In genomic region chr1:7886346-7886745, GRCh38 we compare ENCODE assay signal across 15 cellular contexts. TPM values are rescaled to one million over a fixed set of nuclear protein-coding genes. Genes with fewer than 3 reads are reported as not detected.
DNase-seq lines count a peak whose midpoint lies in the region; ATAC-seq, FAIRE-seq and TF ChIP-seq lines count a peak whose summit lies in the region.
"Had no signal": no experiment of that assay in that cellular context is flagged by ENCODE, and none has a peak within 500 bp of the region (broad histone marks: within the 10 kb centered on the region; RNA-seq: fewer than 3 reads in every experiment).

No MANE protein-coding gene starts in this region.

- H3K9me3 Mint-ChIP-seq in astrocyte (ENCODE audit: unreplicated experiment) = peaks cover 2% of the 10 kb centered on the region
- H3K9me3 Mint-ChIP-seq in activated T-helper 1 cell treated with anti-CD3 and anti-CD28 coated beads, Interleukin-12 subunit alpha, Interleukin-12 subunit beta, Interleukin-2, Interleukin-4 antibody, amounts not matched to agents 30 ng/mL and 10 ng/mL and 1 ng/mL, durations not matched to agents 14 hours and 24 hours and 36 hours = peaks cover 7% of the 10 kb centered on the region
- H3K9me3 Mint-ChIP-seq: stimulated activated effector memory CD8-positive, alpha-beta T cell treated with anti-CD3 and anti-CD28 coated beads, Interleukin-12 subunit alpha, Interleukin-12 subunit beta, amount 100 ng/mL, for 72 hours had no signal

- H3K79me2 ChIP-seq in astrocyte (ENCODE audit: insufficient read depth, low read length) = no peaks in the 10 kb centered on the region
- H3K79me2 ChIP-seq in keratinocyte (ENCODE audit: control insufficient read depth, insufficient read depth, low read length) = no peaks in the 10 kb centered on the region

- H3K27ac Mint-ChIP-seq in astrocyte (ENCODE audit: unreplicated experiment) = no peak overlapping the region
- no peak overlapping the region for H3K27ac Mint-ChIP-seq in activated T-helper 1 cell treated with anti-CD3 and anti-CD28 coated beads, Interleukin-12 subunit alpha, Interleukin-12 subunit beta, Interleukin-2, Interleukin-4 antibody, amounts not matched to agents 30 ng/mL and 10 ng/mL and 1 ng/mL, durations not matched to agents 14 hours and 24 hours and 36 hours
- H3K27ac Mint-ChIP-seq: stimulated activated effector memory CD8-positive, alpha-beta T cell treated with anti-CD3 and anti-CD28 coated beads, Interleukin-12 subunit alpha, Interleukin-12 subunit beta, amount 100 ng/mL, for 72 hours had no signal

- H3K4me3 ChIP-seq in astrocyte (ENCODE audit: insufficient read depth, low read depth, low read length) (no peak overlapping the region), keratinocyte (ENCODE audit: control insufficient read depth in 2 of 3, extremely low read depth in 1 of 3, insufficient read depth in 2 of 3, low read depth in 1 of 3, low read length in 3 of 3) (peak overlapping the region in 2 of 3 experiments; percentile 6 to 44)
- H3K4me3 ChIP-seq: BLaER1 had no signal

- no peaks in the 10 kb centered on the region for H4K20me1 ChIP-seq in astrocyte (ENCODE audit: insufficient read depth, low read length)
- no peaks in the 10 kb centered on the region for H4K20me1 ChIP-seq in keratinocyte (ENCODE audit: control insufficient read depth, extremely low read depth, insufficient read depth, low read length)
- H4K20me1 ChIP-seq: BLaER1 had no signal

- H3K9ac ChIP-seq in astrocyte (ENCODE audit: low read length) = peak overlapping the region; percentile 24
- H3K9ac ChIP-seq in keratinocyte (ENCODE audit: control insufficient read depth, extremely low read depth, insufficient read depth, low read length) = no peak overlapping the region
- H3K9ac ChIP-seq: BLaER1 had no signal

- H3K36me3 ChIP-seq in astrocyte (ENCODE audit: insufficient read depth, low read length) (no peaks in the 10 kb centered on the region), keratinocyte (ENCODE audit: control insufficient read depth in 2 of 2, extremely low read depth in 1 of 2, insufficient read depth in 2 of 2, low read length in 2 of 2) (no peaks in the 10 kb centered on the region)
- H3K36me3 ChIP-seq: BLaER1 had no signal

- dilution Hi-C loops in keratinocyte (cut with MboI; ENCODE audit: extremely low pct_ligation_motif_present, low sequenced_read_pairs) = no loop called here

- H2AFZ ChIP-seq in astrocyte (ENCODE audit: low read depth, low read length) (peak overlapping the region; percentile 43), keratinocyte (ENCODE audit: control insufficient read depth, low read length) (peak overlapping the region; percentile 11)

- H3K4me3 Mint-ChIP-seq in astrocyte (ENCODE audit: unreplicated experiment) = no peak overlapping the region
- H3K4me3 Mint-ChIP-seq in activated T-helper 1 cell treated with anti-CD3 and anti-CD28 coated beads, Interleukin-12 subunit alpha, Interleukin-12 subunit beta, Interleukin-2, Interleukin-4 antibody, amounts not matched to agents 30 ng/mL and 10 ng/mL and 1 ng/mL, durations not matched to agents 14 hours and 24 hours and 36 hours = no peak overlapping the region
- H3K4me3 Mint-ChIP-seq: stimulated activated effector memory CD8-positive, alpha-beta T cell treated with anti-CD3 and anti-CD28 coated beads, Interleukin-12 subunit alpha, Interleukin-12 subunit beta, amount 100 ng/mL, for 72 hours had no signal

- DNase-seq in DMS 273 (lab: John Stamatoyannopoulos, UW; ENCODE audit: unreplicated experiment) = peak; percentile 71
- DNase-seq in MV-4-11 (lab: John Stamatoyannopoulos, UW) = peak; percentile 82
- DNase-seq in astrocyte (ENCODE audit: low read depth) = peak; percentile 75
- DNase-seq in keratinocyte (ENCODE audit: low read depth, low spot score) = no peak
- no peak for DNase-seq in OCI-M1 (lab: John Stamatoyannopoulos, UW)
- no peak for DNase-seq in activated T-helper 1 cell treated with anti-CD3 and anti-CD28 coated beads, Interleukin-12 subunit alpha, Interleukin-12 subunit beta, Interleukin-2, Interleukin-4 antibody, amounts not matched to agents 30 ng/mL and 10 ng/mL and 1 ng/mL, durations not matched to agents 14 hours and 24 hours and 36 hours (ENCODE audit: low spot score)
- DNase-seq: activated naive CD4-positive, alpha-beta T cell treated with Interleukin-2 at 50 U/mL for 16 hours; NCI-H1694 had no signal

- no peaks in the 10 kb centered on the region for H3K27me3 Mint-ChIP-seq in astrocyte (ENCODE audit: low read depth, unreplicated experiment)
- peaks cover 25% of the 10 kb centered on the region for H3K27me3 Mint-ChIP-seq in activated T-helper 1 cell treated with anti-CD3 and anti-CD28 coated beads, Interleukin-12 subunit alpha, Interleukin-12 subunit beta, Interleukin-2, Interleukin-4 antibody, amounts not matched to agents 30 ng/mL and 10 ng/mL and 1 ng/mL, durations not matched to agents 14 hours and 24 hours and 36 hours (ENCODE audit: insufficient read depth)

- TF ChIP-seq CTCF in astrocyte (IDR thresholded peaks at IDR 0.05; ENCODE audit: insufficient read depth, low read depth, low read length) (no peak), keratinocyte (optimal IDR thresholded peaks at IDR 0.05 in 1 of 3, IDR thresholded peaks at IDR 0.05 in 1 of 3, conservative IDR thresholded peaks at IDR 0.05 in 1 of 3; ENCODE audit: extremely low read depth in 1 of 3, insufficient read depth in 2 of 3, low read length in 3 of 3) (no peak)

- H3K27ac ChIP-seq in astrocyte (ENCODE audit: low read depth, low read length) (no peak overlapping the region), keratinocyte (ENCODE audit: control insufficient read depth, insufficient read depth, low read length) (no peak overlapping the region)
- H3K27ac ChIP-seq: BLaER1 had no signal

- H3K36me3 Mint-ChIP-seq in astrocyte (ENCODE audit: low read depth, unreplicated experiment) = no peaks in the 10 kb centered on the region
- no peaks in the 10 kb centered on the region for H3K36me3 Mint-ChIP-seq in activated T-helper 1 cell treated with anti-CD3 and anti-CD28 coated beads, Interleukin-12 subunit alpha, Interleukin-12 subunit beta, Interleukin-2, Interleukin-4 antibody, amounts not matched to agents 30 ng/mL and 10 ng/mL and 1 ng/mL, durations not matched to agents 14 hours and 24 hours and 36 hours (ENCODE audit: low read depth)

- H3K4me1 Mint-ChIP-seq in astrocyte (ENCODE audit: low read depth, unreplicated experiment) = peaks cover 1% of the 10 kb centered on the region
- H3K4me1 Mint-ChIP-seq in activated T-helper 1 cell treated with anti-CD3 and anti-CD28 coated beads, Interleukin-12 subunit alpha, Interleukin-12 subunit beta, Interleukin-2, Interleukin-4 antibody, amounts not matched to agents 30 ng/mL and 10 ng/mL and 1 ng/mL, durations not matched to agents 14 hours and 24 hours and 36 hours (ENCODE audit: low read depth) = no peaks in the 10 kb centered on the region
- H3K4me1 Mint-ChIP-seq: stimulated activated effector memory CD8-positive, alpha-beta T cell treated with anti-CD3 and anti-CD28 coated beads, Interleukin-12 subunit alpha, Interleukin-12 subunit beta, amount 100 ng/mL, for 72 hours had no signal

- H3K9me1 ChIP-seq in keratinocyte (ENCODE audit: control insufficient read depth, extremely low read depth, insufficient read depth, low read length) = no peaks in the 10 kb centered on the region

- FAIRE-seq in astrocyte (lab: Jason Lieb, UNC) (no peak), keratinocyte (lab: Jason Lieb, UNC) (peak; percentile 70)

- H3K4me2 ChIP-seq in astrocyte (ENCODE audit: low read length) (peak overlapping the region; percentile 77), keratinocyte (ENCODE audit: control insufficient read depth, extremely low read depth, insufficient read depth, low read depth, low read length) (peak overlapping the region; percentile 63)
- H3K4me2 ChIP-seq: BLaER1 had no signal

- no peak for ATAC-seq in GM21367 (IDR thresholded peaks at IDR 0.05; ENCODE audit: unreplicated experiment)
- ATAC-seq in GM19035 (IDR thresholded peaks at IDR 0.05; ENCODE audit: unreplicated experiment) = no peak

- H3K9me3 ChIP-seq in astrocyte (ENCODE audit: insufficient read depth, low read depth, low read length) (peaks cover 4% of the 10 kb centered on the region), keratinocyte (ENCODE audit: control insufficient read depth, low read depth, low read length) (no peaks in the 10 kb centered on the region)

- intact Hi-C loops in activated T-helper 1 cell treated with anti-CD3 and anti-CD28 coated beads, Interleukin-12 subunit alpha, Interleukin-12 subunit beta, Interleukin-2, Interleukin-4 antibody, amounts not matched to agents 30 ng/mL and 10 ng/mL and 1 ng/mL, durations not matched to agents 14 hours and 24 hours and 36 hours (cut with micrococcal nuclease) = no loop called here

- H3K4me1 ChIP-seq in astrocyte (ENCODE audit: insufficient read depth, low read length) = peaks cover 15% of the 10 kb centered on the region
- peaks cover 4% of the 10 kb centered on the region for H3K4me1 ChIP-seq in keratinocyte (ENCODE audit: control insufficient read depth, extremely low read depth, insufficient read depth, low read length)
- H3K4me1 ChIP-seq: BLaER1 had no signal

- H3K27me3 ChIP-seq in astrocyte (ENCODE audit: insufficient read depth, low read length) (no peaks in the 10 kb centered on the region), keratinocyte (ENCODE audit: control insufficient read depth, extremely low read depth, insufficient read depth, low read length) (peaks cover 4% of the 10 kb centered on the region)
- H3K27me3 ChIP-seq: BLaER1 had no signal

RNA-seq across cellular contexts. Expression of gene UTS2, which starts 33.5 kb away (rescaled TPM):
- not detected in 2 replicates for total RNA-seq in astrocyte
- polyA plus RNA-seq in keratinocyte = not detected in 3 replicates
- not detected for polyA plus RNA-seq in keratinocyte (2011; ENCODE audit: low read depth)
- polyA plus RNA-seq in keratinocyte (2011; cell fraction: cytosol; rRNA removed) = not detected in 2 replicates
- not detected in 2 replicates for polyA plus RNA-seq in keratinocyte (2011; cell fraction: nucleus; rRNA removed)
- polyA plus RNA-seq in keratinocyte (2012; ENCODE audit: low replicate concordance) = not detected in 2 replicates
- polyA minus RNA-seq in keratinocyte = not detected in 3 replicates
- not detected for polyA minus RNA-seq in keratinocyte (2011; cell fraction: cytosol; rRNA and poly(A)+ RNA removed)
- polyA minus RNA-seq in keratinocyte (2011; cell fraction: nucleus; rRNA and poly(A)+ RNA removed) = not detected in 2 replicates
- total RNA-seq in activated T-helper 1 cell treated with anti-CD3 and anti-CD28 coated beads, Interleukin-12 subunit alpha, Interleukin-12 subunit beta, Interleukin-2, Interleukin-4 antibody, amounts not matched to agents 30 ng/mL and 10 ng/mL and 1 ng/mL, durations not matched to agents 14 hours and 24 hours and 36 hours = not detected in 2 replicates
- total RNA-seq: dermis microvascular lymphatic vessel endothelial cell, myocyte, SK-MEL-5 had no signal

RNA-seq across cellular contexts. Expression of gene TNFRSF9, which starts 54.3 kb away (rescaled TPM):
- 2.8 and 3.4 TPM in 2 replicates for total RNA-seq in astrocyte
- polyA plus RNA-seq in keratinocyte = 0.03 to 0.06 TPM in 2 of 3 replicates, not detected in the other
- polyA plus RNA-seq in keratinocyte (2011; ENCODE audit: low read depth) = not detected
- polyA plus RNA-seq in keratinocyte (2011; cell fraction: cytosol; rRNA removed) = not detected in 2 replicates
- polyA plus RNA-seq in keratinocyte (2011; cell fraction: nucleus; rRNA removed) = not detected in 2 replicates
- polyA plus RNA-seq in keratinocyte (2012; ENCODE audit: low replicate concordance) = not detected in 2 replicates
- 0.10 TPM in 1 of 3 replicates, not detected in the others for polyA minus RNA-seq in keratinocyte
- not detected for polyA minus RNA-seq in keratinocyte (2011; cell fraction: cytosol; rRNA and poly(A)+ RNA removed)
- 0.11 TPM in 1 of 2 replicates, not detected in the other for polyA minus RNA-seq in keratinocyte (2011; cell fraction: nucleus; rRNA and poly(A)+ RNA removed)
- total RNA-seq in activated T-helper 1 cell treated with anti-CD3 and anti-CD28 coated beads, Interleukin-12 subunit alpha, Interleukin-12 subunit beta, Interleukin-2, Interleukin-4 antibody, amounts not matched to agents 30 ng/mL and 10 ng/mL and 1 ng/mL, durations not matched to agents 14 hours and 24 hours and 36 hours = 57.0 and 60.5 TPM in 2 replicates
- total RNA-seq: SK-MEL-5 had no signal

Comparison
In these comparisons a context has a peak if more than half of its experiments do, and no peak if none do; other contexts are left out.
1. DNase-seq: peak in DMS 273 (single experiment), MV-4-11 (single experiment) and astrocyte (single experiment); none in keratinocyte (single experiment), OCI-M1 (single experiment) and activated T-helper 1 cell treated with anti-CD3 and anti-CD28 coated beads, Interleukin-12 subunit alpha, Interleukin-12 subunit beta, Interleukin-2, Interleukin-4 antibody, amounts not matched to agents 30 ng/mL and 10 ng/mL and 1 ng/mL, durations not matched to agents 14 hours and 24 hours and 36 hours (single experiment).
2. RNA of gene TNFRSF9, which starts 54.3 kb away (total RNA-seq): 57.0 to 60.5 TPM in activated T-helper 1 cell treated with anti-CD3 and anti-CD28 coated beads, Interleukin-12 subunit alpha, Interleukin-12 subunit beta, Interleukin-2, Interleukin-4 antibody, amounts not matched to agents 30 ng/mL and 10 ng/mL and 1 ng/mL, durations not matched to agents 14 hours and 24 hours and 36 hours; 2.8 to 3.4 TPM in astrocyte; every median in the first group is over 10 times any median in the second.